Comparison of ENCODE assay signal across 15 cellular contexts in genomic region chr1:243718893-243719292, GRCh38.
DNase-seq lines count a peak whose midpoint lies in the region; ATAC-seq, FAIRE-seq and TF ChIP-seq lines count a peak whose summit lies in the region.
"Had no signal": no experiment of that assay in that cellular context is flagged by ENCODE, and none has a peak within 500 bp of the region (broad histone marks: within the 10 kb centered on the region; RNA-seq: fewer than 3 reads in every experiment).

No MANE protein-coding gene starts in this region.

- no peak for TF ChIP-seq CTCF in fibroblast of mammary gland (conservative IDR thresholded peaks at IDR 0.05; ENCODE audit: control insufficient read depth, insufficient read depth, low read depth, low read length)
- no peak for TF ChIP-seq CTCF in retinal pigment epithelial cell (conservative IDR thresholded peaks at IDR 0.05; ENCODE audit: low read depth, low read length)

- no peak for ATAC-seq in GM21825 (IDR thresholded peaks at IDR 0.05; ENCODE audit: unreplicated experiment)
- ATAC-seq: activated CD4-positive, CD25-positive, alpha-beta regulatory T cell treated with anti-CD3 and anti-CD28 coated beads, Interleukin-2, amount 50 U/mL, for 24 hours; left lobe of liver had no signal

- no peaks in the 10 kb centered on the region for H3K9me3 ChIP-seq in SJSA1 (replicated peaks)

- DNase-seq in GM03348 (ENCODE audit: low spot score) (peak; percentile 74), SJSA1 (ENCODE audit: low read depth in 1 of 2, low spot score in 2 of 2) (peak in 1 of 2 experiments; percentile 91), fibroblast of mammary gland (ENCODE audit: low read depth) (peak; percentile 48), retinal pigment epithelial cell (ENCODE audit: low read depth) (peak; percentile 88), HUDEP-2 (lab: John Stamatoyannopoulos, UW; ENCODE audit: unreplicated experiment in 76 of 76) (no peak), SHP77 treated with DMSO at 0.1 percent for 48 hours (lab: John Stamatoyannopoulos, UW) (no peak), frontal cortex (ENCODE audit: low spot score in 2 of 2) (no peak)
- DNase-seq: DMS79, MV-4-11, NCI-H446, occipital lobe had no signal

- H3K27me3 ChIP-seq in SJSA1 (replicated peaks): no peaks in the 10 kb centered on the region
- H3K27me3 ChIP-seq: cardiac muscle cell had no signal

- no peaks in the 10 kb centered on the region; the same call in 1 of the 2 replicates for H3K36me3 ChIP-seq in SJSA1
- H3K36me3 ChIP-seq: cardiac muscle cell had no signal

- H3K4me3 ChIP-seq in SJSA1 (no peak overlapping the region), fibroblast of mammary gland (ENCODE audit: control insufficient read depth, low read depth, low read length) (no peak overlapping the region), retinal pigment epithelial cell (ENCODE audit: low read length) (no peak overlapping the region)
- H3K4me3 ChIP-seq: cardiac muscle cell had no signal

- peak overlapping the region; percentile 99 for H3K27ac ChIP-seq in SJSA1
- H3K27ac ChIP-seq: cardiac muscle cell had no signal

- no peak for FAIRE-seq in frontal cortex (lab: Jason Lieb, UNC)

- peaks cover 70% of the 10 kb centered on the region for H3K4me1 ChIP-seq in SJSA1 (replicated peaks)

Comparison
In these comparisons a context has a peak if more than half of its experiments do, and no peak if none do; other contexts are left out.
1. DNase-seq: peak in GM03348 (single experiment), fibroblast of mammary gland (single experiment) and retinal pigment epithelial cell (single experiment); none in HUDEP-2 (0 of 76), SHP77 treated with DMSO at 0.1 percent for 48 hours (single experiment) and frontal cortex (0 of 2).